Comparison of ENCODE assay signal across 17 cellular contexts in the genomic region with DNA sequence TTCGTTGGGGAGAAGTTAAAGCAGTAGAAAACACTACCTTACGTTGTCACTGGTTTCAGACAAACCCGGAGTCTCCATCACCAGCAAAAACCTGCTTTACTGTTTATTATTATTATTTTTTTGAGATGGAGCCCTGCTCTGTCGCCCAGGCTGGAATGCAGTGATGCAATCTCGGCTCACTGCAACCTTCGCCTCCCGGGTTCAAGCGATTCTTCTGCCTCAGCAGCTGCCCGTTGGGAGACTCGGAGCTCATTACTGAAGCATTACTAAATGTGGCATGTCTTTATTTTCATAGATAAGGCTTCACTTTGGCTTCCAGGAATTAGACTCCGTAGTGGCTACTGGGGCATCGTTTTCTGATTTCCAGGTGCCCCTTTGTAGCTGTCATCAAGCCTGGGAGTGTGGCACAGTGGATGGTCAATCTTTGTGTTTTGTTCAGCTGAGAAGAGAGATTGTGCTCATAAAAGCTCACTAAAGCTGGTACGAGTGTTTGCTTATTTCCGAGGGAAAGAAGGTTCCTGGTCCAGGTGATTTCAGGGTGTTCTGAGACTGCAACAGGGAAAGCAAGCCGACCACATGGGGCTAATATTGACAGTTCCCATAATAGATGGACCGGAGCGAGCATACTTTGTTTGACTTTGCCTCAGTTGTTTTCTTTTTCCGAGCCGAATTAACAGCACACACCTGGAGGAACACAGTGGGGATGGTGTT.
A peak's percentile ranks its signal among the peaks of the same experiment; 100 is the strongest.
DNase-seq lines count a peak whose midpoint lies in the region; FAIRE-seq and TF ChIP-seq lines count a peak whose summit lies in the region.
"Had no signal": no experiment of that assay in that cellular context is flagged by ENCODE, and none has a peak within 500 bp of the region (broad histone marks: within the 10 kb centered on the region; RNA-seq: fewer than 3 reads in every experiment).

No MANE protein-coding gene starts in this region.

- no peak overlapping the region for H3K27ac Mint-ChIP-seq in astrocyte (ENCODE audit: unreplicated experiment)
- peak overlapping the region; percentile 52 for H3K27ac Mint-ChIP-seq in nephron progenitor cell
- H3K27ac Mint-ChIP-seq: activated naive CD8-positive, alpha-beta T cell treated with anti-CD3 and anti-CD28 coated beads, Interleukin-2, amount 10 ng/mL, durations not matched to agents 7 days and 5 days; activated T-cell treated with anti-CD3 and anti-CD28 coated beads, Interleukin-2, amount 50 U/mL, for 72 hours; GM23338; T-helper 1 cell treated with Interleukin-12 subunit alpha and Interleukin-12 subunit beta and Interleukin-4 antibody, amounts not matched to agents 30 μg/mL and 1 μg/mL, for 36 hours had no signal

- H3K4me3 ChIP-seq in astrocyte (ENCODE audit: insufficient read depth, low read depth, low read length) = no peak overlapping the region
- H3K4me3 ChIP-seq: GM23338 had no signal

- H3K79me2 ChIP-seq in astrocyte (ENCODE audit: insufficient read depth, low read length) = peaks cover 7% of the 10 kb centered on the region

- H3K36me3 Mint-ChIP-seq in astrocyte (ENCODE audit: low read depth, unreplicated experiment) (peaks cover 1% of the 10 kb centered on the region), nephron progenitor cell (ENCODE audit: low read depth) (peaks cover 8% of the 10 kb centered on the region)
- H3K36me3 Mint-ChIP-seq: activated naive CD8-positive, alpha-beta T cell treated with anti-CD3 and anti-CD28 coated beads, Interleukin-2, amount 10 ng/mL, durations not matched to agents 7 days and 5 days had no signal

- H3K4me1 ChIP-seq in astrocyte (ENCODE audit: insufficient read depth, low read length) = peaks cover 23% of the 10 kb centered on the region

- no peak overlapping the region for H3K27ac ChIP-seq in astrocyte (ENCODE audit: low read depth, low read length)

- H2AFZ ChIP-seq in astrocyte (ENCODE audit: low read depth, low read length) = no peak overlapping the region
- H2AFZ ChIP-seq: GM23338 had no signal

- no peak for TF ChIP-seq CTCF in astrocyte (IDR thresholded peaks at IDR 0.05; ENCODE audit: insufficient read depth, low read depth, low read length)
- TF ChIP-seq CTCF in nephron progenitor cell (IDR thresholded peaks at IDR 0.05) = no peak

- H3K4me2 ChIP-seq in astrocyte (ENCODE audit: low read length) = peak overlapping the region; percentile 18
- H3K4me2 ChIP-seq: GM23338 had no signal

- H3K9me3 ChIP-seq in astrocyte (ENCODE audit: insufficient read depth, low read depth, low read length) = no peaks in the 10 kb centered on the region

- H3K9me3 Mint-ChIP-seq in astrocyte (ENCODE audit: unreplicated experiment) (no peaks in the 10 kb centered on the region), nephron progenitor cell (peaks cover 14% of the 10 kb centered on the region)
- H3K9me3 Mint-ChIP-seq: activated naive CD8-positive, alpha-beta T cell treated with anti-CD3 and anti-CD28 coated beads, Interleukin-2, amount 10 ng/mL, durations not matched to agents 7 days and 5 days; activated T-cell treated with anti-CD3 and anti-CD28 coated beads, Interleukin-2, amount 50 U/mL, for 72 hours; GM23338; memory B cell; T-helper 1 cell treated with Interleukin-12 subunit alpha and Interleukin-12 subunit beta and Interleukin-4 antibody, amounts not matched to agents 30 μg/mL and 1 μg/mL, for 36 hours had no signal

- H3K4me1 Mint-ChIP-seq in astrocyte (ENCODE audit: low read depth, unreplicated experiment) (peaks cover 11% of the 10 kb centered on the region), nephron progenitor cell (peaks cover 39% of the 10 kb centered on the region)

- FAIRE-seq in astrocyte (lab: Jason Lieb, UNC) (no peak), HTR-8/SVneo (lab: Jason Lieb, UNC) (no peak)
- FAIRE-seq: HepG2 had no signal

- H3K27me3 Mint-ChIP-seq in astrocyte (ENCODE audit: low read depth, unreplicated experiment) (no peaks in the 10 kb centered on the region), nephron progenitor cell (ENCODE audit: low read depth, poor library complexity) (peaks cover 3% of the 10 kb centered on the region)
- H3K27me3 Mint-ChIP-seq: activated naive CD8-positive, alpha-beta T cell treated with anti-CD3 and anti-CD28 coated beads, Interleukin-2, amount 10 ng/mL, durations not matched to agents 7 days and 5 days; memory B cell had no signal

- H3K36me3 ChIP-seq in astrocyte (ENCODE audit: insufficient read depth, low read length) = no peaks in the 10 kb centered on the region

- H3K4me3 Mint-ChIP-seq in astrocyte (ENCODE audit: unreplicated experiment) (no peak overlapping the region), nephron progenitor cell (no peak overlapping the region)
- H3K4me3 Mint-ChIP-seq: activated naive CD8-positive, alpha-beta T cell treated with anti-CD3 and anti-CD28 coated beads, Interleukin-2, amount 10 ng/mL, durations not matched to agents 7 days and 5 days; activated T-cell treated with anti-CD3 and anti-CD28 coated beads, Interleukin-2, amount 50 U/mL, for 72 hours; GM23338; memory B cell; T-helper 1 cell treated with Interleukin-12 subunit alpha and Interleukin-12 subunit beta and Interleukin-4 antibody, amounts not matched to agents 30 μg/mL and 1 μg/mL, for 36 hours had no signal

- DNase-seq in DMS79 treated with DMSO at 0.1 percent for 48 hours (lab: John Stamatoyannopoulos, UW) (peak; percentile 87), NCI-H187 (lab: John Stamatoyannopoulos, UW) (peak; percentile 64 to 72), astrocyte (ENCODE audit: low read depth) (no peak), nephron progenitor cell (no peak), HTR-8/SVneo (ENCODE audit: insufficient read length, low spot score) (no peak), AG08395 (ENCODE audit: low spot score) (no peak), CD1c-positive myeloid dendritic cell (ENCODE audit: extremely low spot score) (no peak)
- DNase-seq: activated naive CD8-positive, alpha-beta T cell treated with anti-CD3 and anti-CD28 coated beads, Interleukin-2, amount 10 ng/mL, durations not matched to agents 7 days and 5 days; activated T-cell treated with anti-CD3 and anti-CD28 coated beads, Interleukin-2, amount 50 U/mL, for 72 hours; cerebellar nuclear complex; MV-4-11; NCI-H526 treated with DMSO at 0.1 percent for 48 hours; stimulated activated CD4-positive, alpha-beta T cell treated with anti-CD3 and anti-CD28 coated beads, Interleukin-4, amount 100 ng/mL, for 4 hours had no signal

- H4K20me1 ChIP-seq in astrocyte (ENCODE audit: insufficient read depth, low read length) = peaks cover 28% of the 10 kb centered on the region

- H3K27me3 ChIP-seq in astrocyte (ENCODE audit: insufficient read depth, low read length) = no peaks in the 10 kb centered on the region

- no peak overlapping the region for H3K9ac ChIP-seq in astrocyte (ENCODE audit: low read length)

Comparison
In these comparisons a context has a peak if more than half of its experiments do, and no peak if none do; other contexts are left out.
1. DNase-seq: peak in DMS79 treated with DMSO at 0.1 percent for 48 hours (single experiment) and NCI-H187 (2 of 2); none in astrocyte (single experiment), nephron progenitor cell (single experiment), HTR-8/SVneo (single experiment), AG08395 (single experiment) and CD1c-positive myeloid dendritic cell (single experiment).